21 cellular contexts compared by ENCODE assay signal in the genomic region with DNA sequence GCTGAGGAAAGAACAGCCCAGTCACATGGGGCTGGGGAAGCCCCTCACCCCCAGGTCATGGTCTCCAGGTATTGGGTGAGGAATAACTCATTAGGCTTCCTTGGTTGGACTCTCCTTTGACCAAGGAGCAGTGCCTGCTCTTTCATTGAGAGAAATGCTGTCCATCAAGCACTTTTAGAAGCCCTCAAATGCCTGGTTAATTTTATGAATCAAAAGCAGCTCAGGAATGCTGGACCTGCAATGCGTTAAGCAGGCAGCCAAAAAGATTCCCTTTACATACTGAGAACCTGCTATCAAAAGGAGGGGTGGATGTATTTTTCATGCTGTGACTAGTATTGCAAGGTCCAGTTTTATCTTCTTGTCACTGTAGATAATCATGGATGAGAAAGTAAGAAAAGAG.
"Had no signal": no experiment of that assay in that cellular context is flagged by ENCODE, and none has a peak within 500 bp of the region (broad histone marks: within the 10 kb centered on the region; RNA-seq: fewer than 3 reads in every experiment).

No MANE protein-coding gene starts in this region.

- H3K9me3 Mint-ChIP-seq: activated CD4-positive, alpha-beta memory T cell treated with anti-CD3 and anti-CD28 coated beads for 36 hours; activated naive CD4-positive, alpha-beta T cell treated with anti-CD3 and anti-CD28 coated beads for 36 hours; activated naive CD8-positive, alpha-beta T cell treated with anti-CD3 and anti-CD28 coated beads, Interleukin-2, amount 10 ng/mL, durations not matched to agents 7 days and 5 days; naive thymus-derived CD4-positive, alpha-beta T cell; WTC11 had no signal

- H3K27ac Mint-ChIP-seq: activated CD4-positive, alpha-beta memory T cell treated with anti-CD3 and anti-CD28 coated beads for 36 hours; activated naive CD4-positive, alpha-beta T cell treated with anti-CD3 and anti-CD28 coated beads for 36 hours; activated naive CD8-positive, alpha-beta T cell treated with anti-CD3 and anti-CD28 coated beads, Interleukin-2, amount 10 ng/mL, durations not matched to agents 7 days and 5 days; WTC11 had no signal

- H3K36me3 ChIP-seq: sigmoid colon, spleen, thoracic aorta, upper lobe of left lung had no signal

- H3K9me3 ChIP-seq: heart right ventricle, lower lobe of right lung, sigmoid colon, spleen, thoracic aorta, upper lobe of left lung had no signal

- H3K27ac ChIP-seq: coronary artery, lower lobe of right lung, sigmoid colon, spleen had no signal

- H3K4me3 Mint-ChIP-seq: activated CD4-positive, alpha-beta memory T cell treated with anti-CD3 and anti-CD28 coated beads for 36 hours; activated naive CD4-positive, alpha-beta T cell treated with anti-CD3 and anti-CD28 coated beads for 36 hours had no signal

- H3K27me3 ChIP-seq: heart right ventricle, sigmoid colon, spleen, upper lobe of left lung had no signal

- DNase-seq: activated CD4-positive, alpha-beta memory T cell treated with anti-CD3 and anti-CD28 coated beads for 36 hours; activated CD4-positive, alpha-beta T cell treated with anti-CD3 and anti-CD28 coated beads for 4 hours; activated effector memory CD4-positive, alpha-beta T cell treated with Interleukin-2 at 50 U/mL for 16 hours; activated naive CD4-positive, alpha-beta T cell treated with anti-CD3 and anti-CD28 coated beads for 36 hours; activated naive CD8-positive, alpha-beta T cell treated with anti-CD3 and anti-CD28 coated beads, Interleukin-2, amount 10 ng/mL, durations not matched to agents 7 days and 5 days; activated T-cell treated with anti-CD3 and anti-CD28 coated beads, Interleukin-2, amount 50 U/mL, for 48 hours; amniotic stem cell; cerebellar nuclear complex; heart right ventricle; left colon; lower lobe of right lung; naive thymus-derived CD4-positive, alpha-beta T cell; sigmoid colon; spleen; stimulated activated CD4-positive, alpha-beta T cell treated with anti-CD3 and anti-CD28 coated beads, Interleukin-4, amount 100 ng/mL, for 1 hour; stimulated activated naive CD4-positive, alpha-beta T cell treated with Interleukin-2 at 50 U/mL for 16 hours; T-helper 9 cell; upper lobe of left lung had no signal

- H3K36me3 Mint-ChIP-seq: WTC11 had no signal

- H3K27me3 Mint-ChIP-seq: activated CD4-positive, alpha-beta memory T cell treated with anti-CD3 and anti-CD28 coated beads for 36 hours had no signal

- ATAC-seq: heart right ventricle; left colon; lower lobe of right lung; naive thymus-derived CD4-positive, alpha-beta T cell; WTC11 had no signal

- H3K4me3 ChIP-seq: coronary artery, heart right ventricle, lower lobe of right lung, sigmoid colon, spleen, thoracic aorta, upper lobe of left lung had no signal
